1 cellular context compared by ENCODE assay signal in the genomic region with DNA sequence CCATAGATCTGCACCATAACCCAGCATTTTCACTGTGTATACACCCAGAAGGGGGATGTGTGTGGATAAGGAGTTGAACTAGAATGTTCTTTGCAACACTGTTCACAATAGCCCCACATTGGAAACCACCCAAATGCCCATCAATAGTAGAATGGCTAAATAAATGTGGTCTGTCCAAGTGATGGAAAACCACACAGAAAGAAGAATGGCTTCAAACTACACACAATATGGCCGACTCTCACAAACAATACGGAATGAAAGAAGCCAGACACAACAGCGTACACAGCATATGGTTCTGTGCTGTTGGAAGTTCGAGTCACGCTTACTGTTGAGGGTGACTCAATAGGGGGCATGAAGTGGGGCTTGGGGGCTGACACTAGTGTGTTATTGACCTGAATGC.
TF ChIP-seq lines count a peak whose summit lies in the region.

No MANE protein-coding gene starts in this region.

TF ChIP-seq in K562, 482 proteins besides CTCF, POLR2A, EP300 and RAD21 (continues in another document):
- TF ChIP-seq, protein P1, sequence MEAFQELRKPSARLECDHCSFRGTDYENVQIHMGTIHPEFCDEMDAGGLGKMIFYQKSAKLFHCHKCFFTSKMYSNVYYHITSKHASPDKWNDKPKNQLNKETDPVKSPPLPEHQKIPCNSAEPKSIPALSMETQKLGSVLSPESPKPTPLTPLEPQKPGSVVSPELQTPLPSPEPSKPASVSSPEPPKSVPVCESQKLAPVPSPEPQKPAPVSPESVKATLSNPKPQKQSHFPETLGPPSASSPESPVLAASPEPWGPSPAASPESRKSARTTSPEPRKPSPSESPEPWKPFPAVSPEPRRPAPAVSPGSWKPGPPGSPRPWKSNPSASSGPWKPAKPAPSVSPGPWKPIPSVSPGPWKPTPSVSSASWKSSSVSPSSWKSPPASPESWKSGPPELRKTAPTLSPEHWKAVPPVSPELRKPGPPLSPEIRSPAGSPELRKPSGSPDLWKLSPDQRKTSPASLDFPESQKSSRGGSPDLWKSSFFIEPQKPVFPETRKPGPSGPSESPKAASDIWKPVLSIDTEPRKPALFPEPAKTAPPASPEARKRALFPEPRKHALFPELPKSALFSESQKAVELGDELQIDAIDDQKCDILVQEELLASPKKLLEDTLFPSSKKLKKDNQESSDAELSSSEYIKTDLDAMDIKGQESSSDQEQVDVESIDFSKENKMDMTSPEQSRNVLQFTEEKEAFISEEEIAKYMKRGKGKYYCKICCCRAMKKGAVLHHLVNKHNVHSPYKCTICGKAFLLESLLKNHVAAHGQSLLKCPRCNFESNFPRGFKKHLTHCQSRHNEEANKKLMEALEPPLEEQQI (IDR thresholded peaks at IDR 0.05): no peak
- TF ChIP-seq RBM17 (IDR thresholded peaks at IDR 0.05; ENCODE audit: borderline replicate concordance, low read depth, low read length) (no peak), E2F6 (IDR thresholded peaks at IDR 0.05; ENCODE audit: borderline replicate concordance in 1 of 2, extremely low read depth in 1 of 2, insufficient read depth in 1 of 2, insufficient read length in 1 of 2, low read depth in 1 of 2, low read length in 1 of 2, poor library complexity in 1 of 2, severe bottlenecking in 1 of 2) (peak in 1 of 2 experiments; percentile 11), NFRKB (IDR thresholded peaks at IDR 0.05; ENCODE audit: low read depth) (peak; percentile 28; the same call in 1 of the 2 replicates), ZNF311 (CRISPR knock-in tag; IDR thresholded peaks at IDR 0.05) (peak; percentile 64), KDM4B (IDR thresholded peaks at IDR 0.05; ENCODE audit: borderline replicate concordance in 2 of 2, low read depth in 1 of 2) (no peak), ZNF668 (CRISPR knock-in tag; IDR thresholded peaks at IDR 0.05) (no peak), ETV6 (IDR thresholded peaks at IDR 0.05; ENCODE audit: borderline replicate concordance in 1 of 2, low read depth in 2 of 2, low read length in 1 of 2) (no peak), ETV6 (CRISPR knock-in tag; IDR thresholded peaks at IDR 0.05; ENCODE audit: borderline replicate concordance) (no peak), ZNF146 (CRISPR knock-in tag; IDR thresholded peaks at IDR 0.05; ENCODE audit: unreplicated experiment) (no peak), NR3C1 (CRISPR knock-in tag; IDR thresholded peaks at IDR 0.05) (no peak), TAF7 (tag; IDR thresholded peaks at IDR 0.05) (peak; percentile 17; the same call in 1 of the 2 replicates), MBD1 (CRISPR knock-in tag; IDR thresholded peaks at IDR 0.05) (no peak), BACH1 (tag; IDR thresholded peaks at IDR 0.05) (0 out of 2 replicates have a peak, but pooled peaks have one; percentile 34), ZNF239 (CRISPR knock-in tag; IDR thresholded peaks at IDR 0.05) (no peak), PTBP1 (IDR thresholded peaks at IDR 0.05; ENCODE audit: low read depth, low read length) (no peak), KLF6 (CRISPR knock-in tag; IDR thresholded peaks at IDR 0.05; ENCODE audit: borderline replicate concordance) (no peak), PTRF (tag; IDR thresholded peaks at IDR 0.05) (peak; percentile 16; the same call in 1 of the 2 replicates), CEBPG (CRISPR knock-in tag; IDR thresholded peaks at IDR 0.05) (no peak), CEBPG (tag; conservative IDR thresholded peaks at IDR 0.05 in 1 of 2, IDR thresholded peaks at IDR 0.05 in 1 of 2) (no peak), PYGO2 (tag; IDR thresholded peaks at IDR 0.05) (no peak), ZNF263 (CRISPR knock-in tag; IDR thresholded peaks at IDR 0.05; ENCODE audit: borderline replicate concordance) (no peak), NR2C2 (CRISPR knock-in tag; IDR thresholded peaks at IDR 0.05) (no peak), NR2C2 (tag; IDR thresholded peaks at IDR 0.05) (no peak), USF1 (CRISPR knock-in tag; IDR thresholded peaks at IDR 0.05) (no peak), SMAD4 (CRISPR knock-in tag; conservative IDR thresholded peaks at IDR 0.05) (no peak), CREBBP (IDR thresholded peaks at IDR 0.05; ENCODE audit: low read depth, low read length) (no peak), TAF15 (IDR thresholded peaks at IDR 0.05; ENCODE audit: low read depth, low read length) (no peak), HDAC1 (IDR thresholded peaks at IDR 0.05) (0 out of 4 replicates have a peak, but pooled peaks of 1 of the 2 experiments have one; percentile 14), SMC3 (conservative IDR thresholded peaks at IDR 0.05; ENCODE audit: insufficient read depth, low read depth, low read length) (no peak), ZFP30 (CRISPR knock-in tag; IDR thresholded peaks at IDR 0.05; ENCODE audit: borderline replicate concordance) (no peak), C11orf30 (IDR thresholded peaks at IDR 0.05; ENCODE audit: low read depth) (no peak), YY1 (IDR thresholded peaks at IDR 0.05; ENCODE audit: borderline replicate concordance in 1 of 3, control insufficient read depth in 1 of 3, extremely low read depth in 1 of 3, insufficient read depth in 3 of 3, insufficient read length in 1 of 3, insufficient replicate concordance in 2 of 3, low read depth in 1 of 3, low read length in 2 of 3) (peak in 1 of 3 experiments; percentile 81), NR4A1 (CRISPR knock-in tag; IDR thresholded peaks at IDR 0.05) (no peak), NR4A1 (tag; IDR thresholded peaks at IDR 0.05) (peak; percentile 75), STAG1 (CRISPR knock-in tag; IDR thresholded peaks at IDR 0.05; ENCODE audit: borderline replicate concordance) (no peak), DMBX1 (CRISPR knock-in tag; IDR thresholded peaks at IDR 0.05; ENCODE audit: borderline replicate concordance) (peak; percentile 41; the same call in 1 of the 2 replicates)
- TF ChIP-seq, protein P2, sequence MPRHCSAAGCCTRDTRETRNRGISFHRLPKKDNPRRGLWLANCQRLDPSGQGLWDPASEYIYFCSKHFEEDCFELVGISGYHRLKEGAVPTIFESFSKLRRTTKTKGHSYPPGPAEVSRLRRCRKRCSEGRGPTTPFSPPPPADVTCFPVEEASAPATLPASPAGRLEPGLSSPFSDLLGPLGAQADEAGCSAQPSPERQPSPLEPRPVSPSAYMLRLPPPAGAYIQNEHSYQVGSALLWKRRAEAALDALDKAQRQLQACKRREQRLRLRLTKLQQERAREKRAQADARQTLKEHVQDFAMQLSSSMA (CRISPR knock-in tag; IDR thresholded peaks at IDR 0.05): no peak
- TF ChIP-seq, protein P3, sequence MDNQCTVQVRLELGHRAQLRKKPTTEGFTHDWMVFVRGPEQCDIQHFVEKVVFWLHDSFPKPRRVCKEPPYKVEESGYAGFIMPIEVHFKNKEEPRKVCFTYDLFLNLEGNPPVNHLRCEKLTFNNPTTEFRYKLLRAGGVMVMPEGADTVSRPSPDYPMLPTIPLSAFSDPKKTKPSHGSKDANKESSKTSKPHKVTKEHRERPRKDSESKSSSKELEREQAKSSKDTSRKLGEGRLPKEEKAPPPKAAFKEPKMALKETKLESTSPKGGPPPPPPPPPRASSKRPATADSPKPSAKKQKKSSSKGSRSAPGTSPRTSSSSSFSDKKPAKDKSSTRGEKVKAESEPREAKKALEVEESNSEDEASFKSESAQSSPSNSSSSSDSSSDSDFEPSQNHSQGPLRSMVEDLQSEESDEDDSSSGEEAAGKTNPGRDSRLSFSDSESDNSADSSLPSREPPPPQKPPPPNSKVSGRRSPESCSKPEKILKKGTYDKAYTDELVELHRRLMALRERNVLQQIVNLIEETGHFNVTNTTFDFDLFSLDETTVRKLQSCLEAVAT (IDR thresholded peaks at IDR 0.05): peak in 1 of 2 experiments; percentile 77; a peak in 2 of 4 replicates
- TF ChIP-seq, protein P4, sequence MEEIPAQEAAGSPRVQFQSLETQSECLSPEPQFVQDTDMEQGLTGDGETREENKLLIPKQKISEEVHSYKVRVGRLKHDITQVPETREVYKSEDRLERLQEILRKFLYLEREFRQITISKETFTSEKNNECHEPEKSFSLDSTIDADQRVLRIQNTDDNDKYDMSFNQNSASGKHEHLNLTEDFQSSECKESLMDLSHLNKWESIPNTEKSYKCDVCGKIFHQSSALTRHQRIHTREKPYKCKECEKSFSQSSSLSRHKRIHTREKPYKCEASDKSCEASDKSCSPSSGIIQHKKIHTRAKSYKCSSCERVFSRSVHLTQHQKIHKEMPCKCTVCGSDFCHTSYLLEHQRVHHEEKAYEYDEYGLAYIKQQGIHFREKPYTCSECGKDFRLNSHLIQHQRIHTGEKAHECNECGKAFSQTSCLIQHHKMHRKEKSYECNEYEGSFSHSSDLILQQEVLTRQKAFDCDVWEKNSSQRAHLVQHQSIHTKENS (CRISPR knock-in tag; IDR thresholded peaks at IDR 0.05): no peak
- TF ChIP-seq, protein P5, sequence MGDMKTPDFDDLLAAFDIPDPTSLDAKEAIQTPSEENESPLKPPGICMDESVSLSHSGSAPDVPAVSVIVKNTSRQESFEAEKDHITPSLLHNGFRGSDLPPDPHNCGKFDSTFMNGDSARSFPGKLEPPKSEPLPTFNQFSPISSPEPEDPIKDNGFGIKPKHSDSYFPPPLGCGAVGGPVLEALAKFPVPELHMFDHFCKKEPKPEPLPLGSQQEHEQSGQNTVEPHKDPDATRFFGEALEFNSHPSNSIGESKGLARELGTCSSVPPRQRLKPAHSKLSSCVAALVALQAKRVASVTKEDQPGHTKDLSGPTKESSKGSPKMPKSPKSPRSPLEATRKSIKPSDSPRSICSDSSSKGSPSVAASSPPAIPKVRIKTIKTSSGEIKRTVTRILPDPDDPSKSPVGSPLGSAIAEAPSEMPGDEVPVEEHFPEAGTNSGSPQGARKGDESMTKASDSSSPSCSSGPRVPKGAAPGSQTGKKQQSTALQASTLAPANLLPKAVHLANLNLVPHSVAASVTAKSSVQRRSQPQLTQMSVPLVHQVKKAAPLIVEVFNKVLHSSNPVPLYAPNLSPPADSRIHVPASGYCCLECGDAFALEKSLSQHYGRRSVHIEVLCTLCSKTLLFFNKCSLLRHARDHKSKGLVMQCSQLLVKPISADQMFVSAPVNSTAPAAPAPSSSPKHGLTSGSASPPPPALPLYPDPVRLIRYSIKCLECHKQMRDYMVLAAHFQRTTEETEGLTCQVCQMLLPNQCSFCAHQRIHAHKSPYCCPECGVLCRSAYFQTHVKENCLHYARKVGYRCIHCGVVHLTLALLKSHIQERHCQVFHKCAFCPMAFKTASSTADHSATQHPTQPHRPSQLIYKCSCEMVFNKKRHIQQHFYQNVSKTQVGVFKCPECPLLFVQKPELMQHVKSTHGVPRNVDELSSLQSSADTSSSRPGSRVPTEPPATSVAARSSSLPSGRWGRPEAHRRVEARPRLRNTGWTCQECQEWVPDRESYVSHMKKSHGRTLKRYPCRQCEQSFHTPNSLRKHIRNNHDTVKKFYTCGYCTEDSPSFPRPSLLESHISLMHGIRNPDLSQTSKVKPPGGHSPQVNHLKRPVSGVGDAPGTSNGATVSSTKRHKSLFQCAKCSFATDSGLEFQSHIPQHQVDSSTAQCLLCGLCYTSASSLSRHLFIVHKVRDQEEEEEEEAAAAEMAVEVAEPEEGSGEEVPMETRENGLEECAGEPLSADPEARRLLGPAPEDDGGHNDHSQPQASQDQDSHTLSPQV (IDR thresholded peaks at IDR 0.05): peak; percentile 69
- TF ChIP-seq, protein P6, sequence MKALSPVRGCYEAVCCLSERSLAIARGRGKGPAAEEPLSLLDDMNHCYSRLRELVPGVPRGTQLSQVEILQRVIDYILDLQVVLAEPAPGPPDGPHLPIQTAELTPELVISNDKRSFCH (CRISPR knock-in tag; IDR thresholded peaks at IDR 0.05): no peak
- TF ChIP-seq, protein P6 (tag; IDR thresholded peaks at IDR 0.05): peak; percentile 83; the same call in 1 of the 2 replicates
- TF ChIP-seq, protein P7, sequence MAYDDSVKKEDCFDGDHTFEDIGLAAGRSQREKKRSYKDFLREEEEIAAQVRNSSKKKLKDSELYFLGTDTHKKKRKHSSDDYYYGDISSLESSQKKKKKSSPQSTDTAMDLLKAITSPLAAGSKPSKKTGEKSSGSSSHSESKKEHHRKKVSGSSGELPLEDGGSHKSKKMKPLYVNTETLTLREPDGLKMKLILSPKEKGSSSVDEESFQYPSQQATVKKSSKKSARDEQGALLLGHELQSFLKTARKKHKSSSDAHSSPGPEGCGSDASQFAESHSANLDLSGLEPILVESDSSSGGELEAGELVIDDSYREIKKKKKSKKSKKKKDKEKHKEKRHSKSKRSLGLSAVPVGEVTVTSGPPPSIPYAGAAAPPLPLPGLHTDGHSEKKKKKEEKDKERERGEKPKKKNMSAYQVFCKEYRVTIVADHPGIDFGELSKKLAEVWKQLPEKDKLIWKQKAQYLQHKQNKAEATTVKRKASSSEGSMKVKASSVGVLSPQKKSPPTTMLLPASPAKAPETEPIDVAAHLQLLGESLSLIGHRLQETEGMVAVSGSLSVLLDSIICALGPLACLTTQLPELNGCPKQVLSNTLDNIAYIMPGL (CRISPR knock-in tag; IDR thresholded peaks at IDR 0.05): 0 out of 2 replicates have a peak, but pooled peaks have one; percentile 48
- TF ChIP-seq, protein P8, sequence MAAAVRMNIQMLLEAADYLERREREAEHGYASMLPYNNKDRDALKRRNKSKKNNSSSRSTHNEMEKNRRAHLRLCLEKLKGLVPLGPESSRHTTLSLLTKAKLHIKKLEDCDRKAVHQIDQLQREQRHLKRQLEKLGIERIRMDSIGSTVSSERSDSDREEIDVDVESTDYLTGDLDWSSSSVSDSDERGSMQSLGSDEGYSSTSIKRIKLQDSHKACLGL (CRISPR knock-in tag; IDR thresholded peaks at IDR 0.05; ENCODE audit: borderline replicate concordance, poor library complexity, severe bottlenecking): no peak
